ENCODE assay signal across 8 cellular contexts in the genomic region with DNA sequence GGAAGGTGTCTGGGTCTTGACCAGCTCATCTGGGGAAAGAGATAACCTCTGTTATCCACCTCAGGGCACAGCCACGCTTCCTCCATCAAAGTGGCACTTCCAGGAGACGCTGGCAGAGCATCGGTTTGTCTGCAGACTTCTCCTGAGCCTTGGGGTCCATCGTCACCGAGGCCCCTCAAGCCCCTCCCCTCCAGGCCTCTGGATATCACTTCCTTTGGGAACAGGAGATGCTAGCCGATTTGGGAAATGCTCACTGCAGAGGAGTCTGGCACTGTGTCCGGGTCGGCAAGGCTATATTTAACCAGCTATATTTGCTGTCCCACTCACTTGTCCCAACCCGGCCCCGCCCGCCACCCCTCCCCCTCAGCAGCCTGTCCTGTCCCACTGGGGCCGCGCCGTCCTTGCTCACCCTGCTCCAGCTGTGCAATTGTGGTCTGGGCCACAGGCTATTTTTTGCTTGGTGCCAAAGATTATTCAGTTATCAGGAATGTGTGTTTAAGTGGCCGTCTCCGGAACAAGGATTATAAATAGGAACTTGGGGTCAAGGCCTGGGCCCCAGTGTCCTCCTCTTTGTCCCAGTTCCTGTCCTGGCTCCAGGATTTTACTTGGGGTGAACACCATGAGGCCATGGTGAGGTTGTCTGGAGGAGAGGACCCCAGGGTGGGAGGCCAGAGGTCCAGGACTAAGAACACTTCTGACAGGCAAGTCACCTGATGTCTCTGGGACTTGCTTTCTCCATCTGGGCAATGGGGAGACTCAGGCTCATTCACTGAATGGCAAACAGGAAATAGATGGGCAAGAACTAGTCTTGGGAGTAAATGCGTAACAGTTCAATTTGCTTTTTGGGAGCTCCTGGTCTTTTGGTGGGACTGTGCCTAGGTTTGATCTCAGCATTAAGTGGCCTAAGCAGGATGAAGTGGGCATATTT.
A peak's percentile ranks its signal among the peaks of the same experiment; 100 is the strongest.
DNase-seq lines count a peak whose midpoint lies in the region; ATAC-seq and TF ChIP-seq lines count a peak whose summit lies in the region.
"Had no signal": no experiment of that assay in that cellular context is flagged by ENCODE, and none has a peak within 500 bp of the region (broad histone marks: within the 10 kb centered on the region; RNA-seq: fewer than 3 reads in every experiment).

No MANE protein-coding gene starts in this region.

- no peaks in the 10 kb centered on the region for H3K4me1 Mint-ChIP-seq in activated naive CD4-positive, alpha-beta T cell treated with anti-CD3 and anti-CD28 coated beads for 36 hours (ENCODE audit: low read depth)

- H3K36me3 Mint-ChIP-seq in activated naive CD4-positive, alpha-beta T cell treated with anti-CD3 and anti-CD28 coated beads for 36 hours (ENCODE audit: low read depth): no peaks in the 10 kb centered on the region

- no peak overlapping the region for H3K4me3 ChIP-seq in lower lobe of right lung

- no peaks in the 10 kb centered on the region for H3K27me3 ChIP-seq in lower lobe of right lung (ENCODE audit: low read depth)

- H3K4me1 ChIP-seq in lower lobe of right lung: peaks cover 43% of the 10 kb centered on the region

- H3K27me3 Mint-ChIP-seq in activated naive CD4-positive, alpha-beta T cell treated with anti-CD3 and anti-CD28 coated beads for 36 hours (ENCODE audit: low read depth): peaks cover 2% of the 10 kb centered on the region

- TF ChIP-seq CTCF in lower lobe of right lung (IDR thresholded peaks at IDR 0.05): no peak

- ATAC-seq in lower lobe of right lung: peak; percentile 86 to 87
- no peak for ATAC-seq in HG02885 (IDR thresholded peaks at IDR 0.05; ENCODE audit: poor library complexity, unreplicated experiment)
- no peak for ATAC-seq in HG02970 (IDR thresholded peaks at IDR 0.05; ENCODE audit: low FRiP score, unreplicated experiment)

- no peaks in the 10 kb centered on the region for H3K9me3 Mint-ChIP-seq in activated naive CD4-positive, alpha-beta T cell treated with anti-CD3 and anti-CD28 coated beads for 36 hours

- no peak overlapping the region for H3K4me3 Mint-ChIP-seq in activated naive CD4-positive, alpha-beta T cell treated with anti-CD3 and anti-CD28 coated beads for 36 hours

- H3K36me3 ChIP-seq in lower lobe of right lung: no peaks in the 10 kb centered on the region

- DNase-seq in MV-4-11 (lab: John Stamatoyannopoulos, UW) (peak; percentile 50), dedifferentiated amniotic fluid mesenchymal stem cell (ENCODE audit: extremely low spot score) (peak; percentile 77), lower lobe of right lung (peak; percentile 74)
- DNase-seq in activated CD4-positive, alpha-beta T cell treated with anti-CD3 and anti-CD28 coated beads, Interleukin-2, amount 50 U/mL, for 48 hours: no peak
- DNase-seq in activated naive CD4-positive, alpha-beta T cell treated with anti-CD3 and anti-CD28 coated beads for 36 hours: no peak
- DNase-seq: NCI-H1105 had no signal

- no peak overlapping the region for H3K27ac Mint-ChIP-seq in activated naive CD4-positive, alpha-beta T cell treated with anti-CD3 and anti-CD28 coated beads for 36 hours

- H3K9me3 ChIP-seq in lower lobe of right lung: no peaks in the 10 kb centered on the region

- CTCF ChIA-PET in activated naive CD4-positive, alpha-beta T cell treated with anti-CD3 and anti-CD28 coated beads for 36 hours (lab: Charles Lee): no interaction called here

- no peak overlapping the region for H3K27ac ChIP-seq in lower lobe of right lung

- intact Hi-C loops in lower lobe of right lung (cut with DNase I): no loop called here
- intact Hi-C loops in activated naive CD4-positive, alpha-beta T cell treated with anti-CD3 and anti-CD28 coated beads for 36 hours (cut with micrococcal nuclease): no loop called here

Comparison
In these comparisons a context has a peak if more than half of its experiments do, and no peak if none do; other contexts are left out.
1. DNase-seq: peak in MV-4-11 (single experiment), dedifferentiated amniotic fluid mesenchymal stem cell (single experiment) and lower lobe of right lung (single experiment); none in activated CD4-positive, alpha-beta T cell treated with anti-CD3 and anti-CD28 coated beads, Interleukin-2, amount 50 U/mL, for 48 hours (0 of 2) and activated naive CD4-positive, alpha-beta T cell treated with anti-CD3 and anti-CD28 coated beads for 36 hours (single experiment).
2. ATAC-seq: peak in lower lobe of right lung (2 of 2); none in HG02885 (single experiment) and HG02970 (single experiment).